ENCODE assay signal across 25 cellular contexts in genomic region chr14:96120392-96120791, GRCh38.
"Had no signal": no experiment of that assay in that cellular context is flagged by ENCODE, and none has a peak within 500 bp of the region (broad histone marks: within the 10 kb centered on the region; RNA-seq: fewer than 3 reads in every experiment).

No MANE protein-coding gene starts in this region.

- H3K4me1 Mint-ChIP-seq: central memory CD8-positive, alpha-beta T cell; stimulated activated memory B cell treated with anti-CD40 and anti-IgM and Interleukin-4, amounts not matched to agents 10 μg/mL and 1 μg/mL and 100 μg/mL, for 72 hours had no signal

- H3K27me3 Mint-ChIP-seq: activated CD4-positive, alpha-beta T cell treated with anti-CD3 and anti-CD28 coated beads, Interleukin-2, amount 10 ng/mL, durations not matched to agents 7 days and 5 days; dendritic cell treated with granulocyte-macrophage colony-stimulating factor and Interleukin-4, amounts not matched to agents 40 ng/mL and 50 ng/mL, for 4 days; naive thymus-derived CD8-positive, alpha-beta T cell; stimulated activated memory B cell treated with anti-CD40 and anti-IgM and Interleukin-4, amounts not matched to agents 10 μg/mL and 1 μg/mL and 100 μg/mL, for 72 hours; T-helper 17 cell had no signal

- DNase-seq: activated CD4-positive, alpha-beta T cell treated with anti-CD3 and anti-CD28 coated beads, Interleukin-2, amount 10 ng/mL, durations not matched to agents 7 days and 5 days; activated CD8-positive, alpha-beta T cell treated with anti-CD3 and anti-CD28 coated beads for 36 hours; activated naive CD4-positive, alpha-beta T cell; activated T-cell treated with anti-CD3 and anti-CD28 coated beads, Interleukin-2, amount 50 U/mL, for 4 hours; foreskin keratinocyte; heart left ventricle; naive thymus-derived CD8-positive, alpha-beta T cell; occipital lobe; posterior cingulate gyrus; right lobe of liver; stimulated activated CD4-positive, alpha-beta T cell treated with anti-CD3 and anti-CD28 coated beads, Interleukin-12 subunit alpha, Interleukin-12 subunit beta, amount 100 ng/mL, for 4 hours; stimulated activated CD4-positive, alpha-beta T cell treated with anti-CD3 and anti-CD28 coated beads, Interleukin-4, amount 100 ng/mL, for 24 hours; stimulated activated CD8-positive, alpha-beta memory T cell treated with anti-CD3 and anti-CD28 coated beads, Interleukin-4, amount 100 ng/mL, for 48 hours; T-helper 17 cell; T1000; tibial artery; WERI-Rb-1 had no signal

- H3K4me1 ChIP-seq: foreskin keratinocyte, neural progenitor cell, right lobe of liver, tibial artery had no signal

- H3K27me3 ChIP-seq: esophagus muscularis mucosa, neural progenitor cell, right lobe of liver, suprapubic skin had no signal

- H3K4me3 ChIP-seq: esophagus muscularis mucosa, heart left ventricle, neural progenitor cell, right lobe of liver, suprapubic skin, tibial artery had no signal

- H3K27ac Mint-ChIP-seq: activated CD4-positive, alpha-beta T cell treated with anti-CD3 and anti-CD28 coated beads, Interleukin-2, amount 10 ng/mL, durations not matched to agents 7 days and 5 days; activated CD8-positive, alpha-beta T cell treated with anti-CD3 and anti-CD28 coated beads for 36 hours; dendritic cell treated with granulocyte-macrophage colony-stimulating factor and Interleukin-4, amounts not matched to agents 40 ng/mL and 50 ng/mL, for 4 days; neural progenitor cell; stimulated activated memory B cell treated with anti-CD40 and anti-IgM and Interleukin-4, amounts not matched to agents 10 μg/mL and 1 μg/mL and 100 μg/mL, for 72 hours had no signal

- H3K9me3 ChIP-seq: esophagus muscularis mucosa, right lobe of liver, suprapubic skin had no signal

- H3K9me3 Mint-ChIP-seq: activated CD4-positive, alpha-beta T cell treated with anti-CD3 and anti-CD28 coated beads, Interleukin-2, amount 10 ng/mL, durations not matched to agents 7 days and 5 days; activated naive CD4-positive, alpha-beta T cell treated with anti-CD3 and anti-CD28 coated beads, Interleukin-2, amount 50 U/mL, for 72 hours; activated T-cell treated with anti-CD3 and anti-CD28 coated beads, Interleukin-2, amount 50 U/mL, for 4 hours; central memory CD8-positive, alpha-beta T cell; dendritic cell treated with granulocyte-macrophage colony-stimulating factor and Interleukin-4, amounts not matched to agents 40 ng/mL and 50 ng/mL, for 4 days; stimulated activated memory B cell treated with anti-CD40 and anti-IgM and Interleukin-4, amounts not matched to agents 10 μg/mL and 1 μg/mL and 100 μg/mL, for 72 hours had no signal

- H3K36me3 ChIP-seq: esophagus muscularis mucosa, heart left ventricle, neural progenitor cell, right lobe of liver, suprapubic skin, tibial artery, WERI-Rb-1 had no signal

- H3K27ac ChIP-seq: esophagus muscularis mucosa, foreskin keratinocyte, heart left ventricle, neural progenitor cell, right lobe of liver, suprapubic skin, tibial artery, WERI-Rb-1 had no signal

- H3K4me3 Mint-ChIP-seq: activated CD4-positive, alpha-beta T cell treated with anti-CD3 and anti-CD28 coated beads, Interleukin-2, amount 10 ng/mL, durations not matched to agents 7 days and 5 days; activated CD8-positive, alpha-beta T cell treated with anti-CD3 and anti-CD28 coated beads for 36 hours; activated T-cell treated with anti-CD3 and anti-CD28 coated beads, Interleukin-2, amount 50 U/mL, for 4 hours; central memory CD8-positive, alpha-beta T cell; dendritic cell treated with granulocyte-macrophage colony-stimulating factor and Interleukin-4, amounts not matched to agents 40 ng/mL and 50 ng/mL, for 4 days; naive thymus-derived CD8-positive, alpha-beta T cell; neural progenitor cell; stimulated activated memory B cell treated with anti-CD40 and anti-IgM and Interleukin-4, amounts not matched to agents 10 μg/mL and 1 μg/mL and 100 μg/mL, for 72 hours; T-helper 17 cell had no signal

- ATAC-seq: activated CD4-positive, CD25-positive, alpha-beta regulatory T cell treated with anti-CD3 and anti-CD28 coated beads, Interleukin-2, amount 50 U/mL, for 24 hours; activated CD8-positive, alpha-beta T cell treated with anti-CD3 and anti-CD28 coated beads for 36 hours; activated T-cell treated with anti-CD3 and anti-CD28 coated beads, Interleukin-2, amount 50 U/mL, for 4 hours; foreskin keratinocyte; heart left ventricle; naive thymus-derived CD8-positive, alpha-beta T cell; stimulated activated memory B cell treated with anti-CD40 and anti-IgM and Interleukin-4, amounts not matched to agents 10 μg/mL and 1 μg/mL and 100 μg/mL, for 72 hours; T-helper 17 cell had no signal

- H2AFZ ChIP-seq: neural progenitor cell had no signal

- H3K4me2 ChIP-seq: neural progenitor cell had no signal
